ENCODE assay signal across 1 cellular context in genomic region chr2:68252407-68253210, GRCh38.
TF ChIP-seq lines count a peak whose summit lies in the region.

A gene with protein sequence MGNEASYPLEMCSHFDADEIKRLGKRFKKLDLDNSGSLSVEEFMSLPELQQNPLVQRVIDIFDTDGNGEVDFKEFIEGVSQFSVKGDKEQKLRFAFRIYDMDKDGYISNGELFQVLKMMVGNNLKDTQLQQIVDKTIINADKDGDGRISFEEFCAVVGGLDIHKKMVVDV (minus strand): TSS chr2:68252532. CDS start chr2:68252127, 405 bp downstream.

TF ChIP-seq in A549, 52 proteins besides CTCF, POLR2A, EP300 and RAD21 (continued from another document):
- TF ChIP-seq HEYL (CRISPR knock-in tag; IDR thresholded peaks at IDR 0.05) = no peak
- peak; percentile 94 for TF ChIP-seq PHF8 (IDR thresholded peaks at IDR 0.05; ENCODE audit: borderline replicate concordance, low read depth)
- TF ChIP-seq MAX (IDR thresholded peaks at IDR 0.05) = peak; percentile 94
- peak; percentile 22; the same call in 1 of the 2 replicates for TF ChIP-seq RARB (CRISPR knock-in tag; IDR thresholded peaks at IDR 0.05)
- peak; percentile 85 to 90; a peak in 4 of 5 replicates for TF ChIP-seq JUN (IDR thresholded peaks at IDR 0.05)
- TF ChIP-seq NR3C1 (IDR thresholded peaks at IDR 0.05) = no peak
- peak; percentile 25; the same call in 1 of the 2 replicates for TF ChIP-seq GATA3 (IDR thresholded peaks at IDR 0.05; ENCODE audit: borderline replicate concordance)
- TF ChIP-seq PBX3 (IDR thresholded peaks at IDR 0.05) = peak; percentile 67; the same call in 1 of the 2 replicates
- TF ChIP-seq FOSB (CRISPR knock-in tag; IDR thresholded peaks at IDR 0.05) = no peak
- peak; percentile 87; the same call in 1 of the 2 replicates for TF ChIP-seq MAZ (IDR thresholded peaks at IDR 0.05; ENCODE audit: borderline replicate concordance, low read depth, low read length)
- no peak for TF ChIP-seq NPAS2 (CRISPR knock-in tag; IDR thresholded peaks at IDR 0.05; ENCODE audit: borderline replicate concordance)
- no peak for TF ChIP-seq CHD4 (IDR thresholded peaks at IDR 0.05; ENCODE audit: borderline replicate concordance)
- TF ChIP-seq ATOH8 (CRISPR knock-in tag; IDR thresholded peaks at IDR 0.05; ENCODE audit: low read depth) = no peak
- 0 out of 2 replicates have a peak, but pooled peaks have one; percentile 65 for TF ChIP-seq TP53 (CRISPR knock-in tag; IDR thresholded peaks at IDR 0.05)
- TF ChIP-seq, protein P1, sequence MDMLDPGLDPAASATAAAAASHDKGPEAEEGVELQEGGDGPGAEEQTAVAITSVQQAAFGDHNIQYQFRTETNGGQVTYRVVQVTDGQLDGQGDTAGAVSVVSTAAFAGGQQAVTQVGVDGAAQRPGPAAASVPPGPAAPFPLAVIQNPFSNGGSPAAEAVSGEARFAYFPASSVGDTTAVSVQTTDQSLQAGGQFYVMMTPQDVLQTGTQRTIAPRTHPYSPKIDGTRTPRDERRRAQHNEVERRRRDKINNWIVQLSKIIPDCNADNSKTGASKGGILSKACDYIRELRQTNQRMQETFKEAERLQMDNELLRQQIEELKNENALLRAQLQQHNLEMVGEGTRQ (IDR thresholded peaks at IDR 0.05) = peak; percentile 85
- TF ChIP-seq TFCP2L1 (CRISPR knock-in tag; IDR thresholded peaks at IDR 0.05) = peak; percentile 46; the same call in 1 of the 2 replicates
